Comparison of ENCODE assay signal across 29 cellular contexts in the genomic region with DNA sequence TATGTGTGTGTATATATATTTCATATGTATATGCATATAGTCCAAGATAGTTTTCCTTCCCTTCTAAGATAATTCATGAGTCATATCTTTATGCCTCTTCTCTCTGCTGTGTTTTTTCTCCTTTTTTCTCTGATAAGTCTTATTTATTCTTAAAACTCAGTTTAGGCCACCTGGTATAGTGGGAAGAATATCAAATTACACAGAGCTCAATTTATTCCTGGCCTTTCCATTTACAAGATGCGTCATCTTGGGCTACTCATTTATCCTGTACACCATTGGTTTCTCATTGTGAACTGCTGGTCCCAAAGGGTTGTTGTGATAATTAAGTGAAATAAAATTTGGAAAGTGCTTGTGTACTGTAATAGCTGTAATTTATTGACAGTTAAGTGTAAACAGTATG. TPM values are rescaled to one million over a fixed set of nuclear protein-coding genes. Genes with fewer than 3 reads are reported as not detected.
A peak's percentile ranks its signal among the peaks of the same experiment; 100 is the strongest.
DNase-seq lines count a peak whose midpoint lies in the region; ATAC-seq and TF ChIP-seq lines count a peak whose summit lies in the region.
"Had no signal": no experiment of that assay in that cellular context is flagged by ENCODE, and none has a peak within 500 bp of the region (broad histone marks: within the 10 kb centered on the region; RNA-seq: fewer than 3 reads in every experiment).

No MANE protein-coding gene starts in this region.

- H3K4me1 Mint-ChIP-seq in immature natural killer cell: no peaks in the 10 kb centered on the region
- H3K4me1 Mint-ChIP-seq: neural crest cell had no signal

- H3K56ac ChIP-seq in IMR-90 (ENCODE audit: extremely low read depth, insufficient read depth, low read length): no peak overlapping the region

- no peaks in the 10 kb centered on the region for H3K9me1 ChIP-seq in IMR-90 (ENCODE audit: insufficient read depth, low read length)

- CTCF ChIA-PET in IMR-90 (lab: Yijun Ruan, JAX): interaction anchor here (0.8 kb wide), 1 partner anchor 19 kb away, joined by 3 read pairs; a partner anchor contains a TSS

- intact Hi-C loops in IMR-90 (cut with micrococcal nuclease): no loop called here

- no peak overlapping the region for H3K18ac ChIP-seq in IMR-90 (ENCODE audit: low read depth, low read length)

- H3K4me3 Mint-ChIP-seq in immature natural killer cell: no peak overlapping the region
- H3K4me3 Mint-ChIP-seq: activated T-cell treated with anti-CD3 and anti-CD28 coated beads, Interleukin-2, amount 50 U/mL, for 4 hours; HFFc6; neural crest cell had no signal

- TF ChIP-seq RAD21 in IMR-90 (IDR thresholded peaks at IDR 0.05; ENCODE audit: low read length): no peak

- no CpG with 5 or more reads among the region's 1 CpG for WGBS in IMR-90 (ENCODE audit: extremely low coverage in 2 of 2, insufficient read length in 1 of 2), 2 experiments

- H3K27me3 ChIP-seq in IMR-90 (ENCODE audit: control insufficient read depth, insufficient read depth, low read length) (no peaks in the 10 kb centered on the region), osteoblast (ENCODE audit: insufficient read depth, low read length) (no peaks in the 10 kb centered on the region)
- H3K27me3 ChIP-seq: esophagus squamous epithelium, gastroesophageal sphincter, spleen, transverse colon had no signal

- H2AFZ ChIP-seq in IMR-90 (replicated peaks; ENCODE audit: low read length, poor library complexity) (no peak overlapping the region), osteoblast (ENCODE audit: low read length) (no peak overlapping the region)
- H2AFZ ChIP-seq: PC-9 had no signal

- H3K9me3 ChIP-seq in IMR-90 (ENCODE audit: control insufficient read depth, insufficient read depth, low read length): no peaks in the 10 kb centered on the region
- no peaks in the 10 kb centered on the region for H3K9me3 ChIP-seq in osteoblast (ENCODE audit: low read depth, low read length)
- H3K9me3 ChIP-seq: Caco-2, esophagus squamous epithelium, gastroesophageal sphincter, spleen, transverse colon had no signal

- H3K36me3 ChIP-seq in IMR-90 (ENCODE audit: control insufficient read depth, insufficient read depth, low read length) (no peaks in the 10 kb centered on the region), osteoblast (ENCODE audit: insufficient read depth, low read length) (no peaks in the 10 kb centered on the region)
- H3K36me3 ChIP-seq: esophagus squamous epithelium, gastroesophageal sphincter, spleen, transverse colon, WERI-Rb-1 had no signal

- peak; percentile 35; the same call in 1 of the 2 replicates for ATAC-seq in IMR-90 (ENCODE audit: low read depth)
- ATAC-seq: activated T-cell treated with anti-CD3 and anti-CD28 coated beads, Interleukin-2, amount 50 U/mL, for 4 hours; gastroesophageal sphincter; right cardiac atrium had no signal

- no peak overlapping the region for H3K4me3 ChIP-seq in IMR-90 (ENCODE audit: insufficient read depth, low read depth, low read length)
- H3K4me3 ChIP-seq in osteoblast (ENCODE audit: insufficient read depth, low read length): no peak overlapping the region
- H3K4me3 ChIP-seq: esophagus squamous epithelium, gastroesophageal sphincter, PC-9, spleen, transverse colon had no signal

- H4K8ac ChIP-seq in IMR-90 (ENCODE audit: low read depth in 2 of 2, low read length in 2 of 2): no peak overlapping the region

- peak; percentile 65 for DNase-seq in IMR-90
- DNase-seq in NCI-H2081 (lab: John Stamatoyannopoulos, UW): peak; percentile 28 to 57
- peak; percentile 94 for DNase-seq in NCI-H748 (lab: John Stamatoyannopoulos, UW; ENCODE audit: unreplicated experiment)
- DNase-seq in myocyte (ENCODE audit: low read depth): peak; percentile 27
- DNase-seq in immature natural killer cell: no peak
- no peak for DNase-seq in HPDE6-E6E7 (ENCODE audit: extremely low spot score)
- no peak for DNase-seq in osteoblast (ENCODE audit: insufficient read length, low spot score, missing footprints)
- DNase-seq: activated CD4-positive, alpha-beta T cell treated with anti-CD3 and anti-CD28 coated beads, Interleukin-2, amount 50 U/mL, for 1 hour; activated gamma-delta T cell treated with Interleukin-2 at 50 U/mL for 16 hours; activated T-cell treated with anti-CD3 and anti-CD28 coated beads, Interleukin-2, amount 50 U/mL, for 4 hours; C1 segment of cervical spinal cord; Caco-2; caudate nucleus; dermis blood vessel endothelial cell; esophagus squamous epithelium; HFFc6; hypothalamus; NCI-H1694; NCI-H446 treated with DMSO at 0.1 percent for 48 hours; PC-9; right cardiac atrium; SHP77; spleen; stimulated activated CD4-positive, alpha-beta T cell treated with anti-CD3 and anti-CD28 coated beads, Interleukin-2, amount 100 ng/mL, for 48 hours; T-helper 9 cell; transverse colon; WERI-Rb-1 had no signal

- H2AK9ac ChIP-seq in IMR-90 (replicated peaks; ENCODE audit: low read depth, low read length, poor library complexity): no peak overlapping the region

- H3K9me3 Mint-ChIP-seq in immature natural killer cell: no peaks in the 10 kb centered on the region
- H3K9me3 Mint-ChIP-seq: activated T-cell treated with anti-CD3 and anti-CD28 coated beads, Interleukin-2, amount 50 U/mL, for 4 hours; HFFc6 had no signal

- H4K20me1 ChIP-seq in IMR-90 (ENCODE audit: insufficient read depth, low read length) (no peaks in the 10 kb centered on the region), osteoblast (ENCODE audit: insufficient read depth, low read length) (no peaks in the 10 kb centered on the region)

- no peaks in the 10 kb centered on the region for H3K27me3 Mint-ChIP-seq in immature natural killer cell (ENCODE audit: low read depth in 3 of 3)

- H3K4me1 ChIP-seq in IMR-90 (ENCODE audit: control insufficient read depth, insufficient read depth, low read length): no peaks in the 10 kb centered on the region
- H3K4me1 ChIP-seq in osteoblast (ENCODE audit: insufficient read depth, low read length): no peaks in the 10 kb centered on the region
- H3K4me1 ChIP-seq: Caco-2, esophagus squamous epithelium, gastroesophageal sphincter, spleen, transverse colon had no signal

- H2BK20ac ChIP-seq in IMR-90 (ENCODE audit: low read depth, low read length): no peak overlapping the region

- TF ChIP-seq CTCF in IMR-90 (conservative IDR thresholded peaks at IDR 0.05; ENCODE audit: low read depth, low read length) (no peak), osteoblast (IDR thresholded peaks at IDR 0.05; ENCODE audit: extremely low read depth, low read depth, low read length) (no peak)

- no peak for TF ChIP-seq POLR2A in IMR-90 (IDR thresholded peaks at IDR 0.05; ENCODE audit: low read depth, low read length)

- H3K9ac ChIP-seq in IMR-90 (ENCODE audit: low read depth, low read length): no peak overlapping the region

- dilution Hi-C loops in IMR-90 (cut with HindIII; ENCODE audit: low sequenced_read_pairs, unreplicated experiment): no loop called here

- H2AK5ac ChIP-seq in IMR-90 (ENCODE audit: low read depth, low read length): no peak overlapping the region

- H3K14ac ChIP-seq in IMR-90 (replicated peaks; ENCODE audit: low read depth, low read length): no peak overlapping the region

- H3K36me3 Mint-ChIP-seq in immature natural killer cell: peaks cover 0 to 7% (median 3%) of the 10 kb centered on the region in 3 donors

- H3K4ac ChIP-seq in IMR-90 (ENCODE audit: low read depth, low read length): no peak overlapping the region

- H4K91ac ChIP-seq in IMR-90 (ENCODE audit: insufficient read depth, low read depth, low read length): no peak overlapping the region

- H3K79me1 ChIP-seq in IMR-90 (ENCODE audit: low read depth in 1 of 2, low read length in 2 of 2): no peaks in the 10 kb centered on the region

- no peak overlapping the region for H3K27ac ChIP-seq in IMR-90 (ENCODE audit: insufficient read depth, low read length)
- no peak overlapping the region for H3K27ac ChIP-seq in osteoblast (ENCODE audit: low read depth, low read length)
- H3K27ac ChIP-seq: esophagus squamous epithelium, gastroesophageal sphincter, PC-9, spleen, transverse colon, WERI-Rb-1 had no signal

- no peaks in the 10 kb centered on the region for H3K79me2 ChIP-seq in osteoblast (ENCODE audit: insufficient read depth, low read length)

- no peak overlapping the region for H3K27ac Mint-ChIP-seq in immature natural killer cell
- H3K27ac Mint-ChIP-seq: HFFc6 had no signal

- H3K4me2 ChIP-seq in IMR-90 (ENCODE audit: low read depth, low read length): no peak overlapping the region
- H3K4me2 ChIP-seq in osteoblast (ENCODE audit: insufficient read depth, low read length): no peak overlapping the region
- H3K4me2 ChIP-seq: PC-9 had no signal

- in situ Hi-C loops in IMR-90 (cut with MboI; ENCODE audit: low sequenced_read_pairs): no loop called here

- no peak overlapping the region for H2BK15ac ChIP-seq in IMR-90 (ENCODE audit: low read depth, low read length)

- no peak overlapping the region for H2BK5ac ChIP-seq in IMR-90 (ENCODE audit: low read depth, low read length, poor library complexity, severe bottlenecking)

- no peak overlapping the region for H2BK120ac ChIP-seq in IMR-90 (ENCODE audit: low read depth, low read length)

- no TSS peak for BruUV-seq in IMR-90 (replicated peaks; lab: Mats Ljungman, UMichigan)

- H4K5ac ChIP-seq in IMR-90 (ENCODE audit: low read depth, low read length): no peak overlapping the region

- no peak overlapping the region for H3K23ac ChIP-seq in IMR-90 (ENCODE audit: low read depth, low read length)

- POLR2A ChIA-PET in IMR-90 (lab: Charles Lee; ENCODE audit: unreplicated experiment): no interaction called here

TF ChIP-seq in IMR-90, 13 proteins besides CTCF, POLR2A, EP300 and RAD21 (continues in another document):
- no peak for TF ChIP-seq RFX5 (IDR thresholded peaks at IDR 0.05; ENCODE audit: low read depth, low read length)
- no peak for TF ChIP-seq CEBPB (IDR thresholded peaks at IDR 0.05; ENCODE audit: low read depth, low read length)
- TF ChIP-seq SMC3 (IDR thresholded peaks at IDR 0.05; ENCODE audit: low read depth, low read length): no peak
- no peak for TF ChIP-seq CHD1 (IDR thresholded peaks at IDR 0.05; ENCODE audit: low read depth, low read length)
- TF ChIP-seq, protein P1, sequence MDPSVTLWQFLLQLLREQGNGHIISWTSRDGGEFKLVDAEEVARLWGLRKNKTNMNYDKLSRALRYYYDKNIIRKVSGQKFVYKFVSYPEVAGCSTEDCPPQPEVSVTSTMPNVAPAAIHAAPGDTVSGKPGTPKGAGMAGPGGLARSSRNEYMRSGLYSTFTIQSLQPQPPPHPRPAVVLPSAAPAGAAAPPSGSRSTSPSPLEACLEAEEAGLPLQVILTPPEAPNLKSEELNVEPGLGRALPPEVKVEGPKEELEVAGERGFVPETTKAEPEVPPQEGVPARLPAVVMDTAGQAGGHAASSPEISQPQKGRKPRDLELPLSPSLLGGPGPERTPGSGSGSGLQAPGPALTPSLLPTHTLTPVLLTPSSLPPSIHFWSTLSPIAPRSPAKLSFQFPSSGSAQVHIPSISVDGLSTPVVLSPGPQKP (IDR thresholded peaks at IDR 0.05; ENCODE audit: borderline replicate concordance, low read depth, low read length): no peak
- TF ChIP-seq MAFK (IDR thresholded peaks at IDR 0.05; ENCODE audit: low read depth, low read length): no peak

RNA-seq across cellular contexts. Expression of a gene that starts 19.4 kb away (rescaled TPM):
- 2.2 and 2.5 TPM in 2 replicates for total RNA-seq in IMR-90 (2012; rRNA removed)
- 0.33 and 0.63 TPM in 2 replicates for polyA plus RNA-seq in IMR-90 (2012; rRNA removed)
- 0.05 and 0.07 TPM in 2 replicates for polyA plus RNA-seq in IMR-90 (2012; cell fraction: cytosol; rRNA removed)
- polyA plus RNA-seq in IMR-90 (2012; cell fraction: nucleus; rRNA removed; ENCODE audit: low replicate concordance): 0.41 and 3.6 TPM in 2 replicates
- total RNA-seq in myocyte: 1.1 and 1.5 TPM in 2 replicates
- polyA plus RNA-seq in myocyte (2012): 1.2 TPM
- under 1 TPM in 2 of 3 donors, not detected in 1; 0.33 to 0.62 TPM for polyA plus RNA-seq in immature natural killer cell
- total RNA-seq in osteoblast: 5.8 and 8.0 TPM in 2 replicates

Comparison
In these comparisons a context has a peak if more than half of its experiments do, and no peak if none do; other contexts are left out.
1. DNase-seq: peak in IMR-90 (single experiment), NCI-H2081 (2 of 2), NCI-H748 (single experiment) and myocyte (single experiment); none in immature natural killer cell (0 of 3), HPDE6-E6E7 (single experiment) and osteoblast (single experiment).